ENCODE assay signal across 1 cellular context in the genomic region with DNA sequence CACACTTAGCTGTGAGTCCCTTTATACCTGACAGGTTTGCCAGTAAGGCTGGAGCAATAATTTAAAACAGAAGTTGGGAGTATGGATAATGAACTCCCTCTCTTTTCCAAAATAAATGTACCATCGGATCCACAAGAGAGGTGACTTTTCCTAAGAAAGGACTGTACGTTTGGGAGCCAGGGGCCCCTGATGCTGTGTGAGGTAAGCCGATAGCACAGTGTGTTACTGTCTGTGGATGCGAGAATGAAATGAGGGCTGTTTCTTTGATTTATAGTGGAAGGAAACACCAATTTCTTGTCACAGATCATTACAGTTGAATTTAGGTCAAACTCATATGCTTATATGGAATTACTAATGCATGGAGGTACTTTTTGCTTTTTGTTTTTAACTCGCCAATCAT.
TF ChIP-seq lines count a peak whose summit lies in the region.

No MANE protein-coding gene starts in this region.

TF ChIP-seq in GM23338, 12 proteins besides CTCF, POLR2A, EP300 and RAD21 (continued from another document):
- TF ChIP-seq, protein P1, sequence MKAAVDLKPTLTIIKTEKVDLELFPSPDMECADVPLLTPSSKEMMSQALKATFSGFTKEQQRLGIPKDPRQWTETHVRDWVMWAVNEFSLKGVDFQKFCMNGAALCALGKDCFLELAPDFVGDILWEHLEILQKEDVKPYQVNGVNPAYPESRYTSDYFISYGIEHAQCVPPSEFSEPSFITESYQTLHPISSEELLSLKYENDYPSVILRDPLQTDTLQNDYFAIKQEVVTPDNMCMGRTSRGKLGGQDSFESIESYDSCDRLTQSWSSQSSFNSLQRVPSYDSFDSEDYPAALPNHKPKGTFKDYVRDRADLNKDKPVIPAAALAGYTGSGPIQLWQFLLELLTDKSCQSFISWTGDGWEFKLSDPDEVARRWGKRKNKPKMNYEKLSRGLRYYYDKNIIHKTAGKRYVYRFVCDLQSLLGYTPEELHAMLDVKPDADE (IDR thresholded peaks at IDR 0.05): no peak
- TF ChIP-seq EZH2phosphoT487 (IDR thresholded peaks at IDR 0.05; ENCODE audit: unreplicated experiment) (no peak), POLR2AphosphoS5 (IDR thresholded peaks at IDR 0.05; ENCODE audit: low read depth) (no peak), ZNF114 (CRISPR knock-in tag; IDR thresholded peaks at IDR 0.05) (no peak), NANOG (IDR thresholded peaks at IDR 0.05; ENCODE audit: borderline replicate concordance) (no peak), ZNF331 (CRISPR knock-in tag; IDR thresholded peaks at IDR 0.05; ENCODE audit: low read depth) (no peak), CREB1 (CRISPR knock-in tag; IDR thresholded peaks at IDR 0.05; ENCODE audit: low read depth) (no peak), JUNB (IDR thresholded peaks at IDR 0.05; ENCODE audit: unreplicated experiment) (no peak)
- TF ChIP-seq, protein P2, sequence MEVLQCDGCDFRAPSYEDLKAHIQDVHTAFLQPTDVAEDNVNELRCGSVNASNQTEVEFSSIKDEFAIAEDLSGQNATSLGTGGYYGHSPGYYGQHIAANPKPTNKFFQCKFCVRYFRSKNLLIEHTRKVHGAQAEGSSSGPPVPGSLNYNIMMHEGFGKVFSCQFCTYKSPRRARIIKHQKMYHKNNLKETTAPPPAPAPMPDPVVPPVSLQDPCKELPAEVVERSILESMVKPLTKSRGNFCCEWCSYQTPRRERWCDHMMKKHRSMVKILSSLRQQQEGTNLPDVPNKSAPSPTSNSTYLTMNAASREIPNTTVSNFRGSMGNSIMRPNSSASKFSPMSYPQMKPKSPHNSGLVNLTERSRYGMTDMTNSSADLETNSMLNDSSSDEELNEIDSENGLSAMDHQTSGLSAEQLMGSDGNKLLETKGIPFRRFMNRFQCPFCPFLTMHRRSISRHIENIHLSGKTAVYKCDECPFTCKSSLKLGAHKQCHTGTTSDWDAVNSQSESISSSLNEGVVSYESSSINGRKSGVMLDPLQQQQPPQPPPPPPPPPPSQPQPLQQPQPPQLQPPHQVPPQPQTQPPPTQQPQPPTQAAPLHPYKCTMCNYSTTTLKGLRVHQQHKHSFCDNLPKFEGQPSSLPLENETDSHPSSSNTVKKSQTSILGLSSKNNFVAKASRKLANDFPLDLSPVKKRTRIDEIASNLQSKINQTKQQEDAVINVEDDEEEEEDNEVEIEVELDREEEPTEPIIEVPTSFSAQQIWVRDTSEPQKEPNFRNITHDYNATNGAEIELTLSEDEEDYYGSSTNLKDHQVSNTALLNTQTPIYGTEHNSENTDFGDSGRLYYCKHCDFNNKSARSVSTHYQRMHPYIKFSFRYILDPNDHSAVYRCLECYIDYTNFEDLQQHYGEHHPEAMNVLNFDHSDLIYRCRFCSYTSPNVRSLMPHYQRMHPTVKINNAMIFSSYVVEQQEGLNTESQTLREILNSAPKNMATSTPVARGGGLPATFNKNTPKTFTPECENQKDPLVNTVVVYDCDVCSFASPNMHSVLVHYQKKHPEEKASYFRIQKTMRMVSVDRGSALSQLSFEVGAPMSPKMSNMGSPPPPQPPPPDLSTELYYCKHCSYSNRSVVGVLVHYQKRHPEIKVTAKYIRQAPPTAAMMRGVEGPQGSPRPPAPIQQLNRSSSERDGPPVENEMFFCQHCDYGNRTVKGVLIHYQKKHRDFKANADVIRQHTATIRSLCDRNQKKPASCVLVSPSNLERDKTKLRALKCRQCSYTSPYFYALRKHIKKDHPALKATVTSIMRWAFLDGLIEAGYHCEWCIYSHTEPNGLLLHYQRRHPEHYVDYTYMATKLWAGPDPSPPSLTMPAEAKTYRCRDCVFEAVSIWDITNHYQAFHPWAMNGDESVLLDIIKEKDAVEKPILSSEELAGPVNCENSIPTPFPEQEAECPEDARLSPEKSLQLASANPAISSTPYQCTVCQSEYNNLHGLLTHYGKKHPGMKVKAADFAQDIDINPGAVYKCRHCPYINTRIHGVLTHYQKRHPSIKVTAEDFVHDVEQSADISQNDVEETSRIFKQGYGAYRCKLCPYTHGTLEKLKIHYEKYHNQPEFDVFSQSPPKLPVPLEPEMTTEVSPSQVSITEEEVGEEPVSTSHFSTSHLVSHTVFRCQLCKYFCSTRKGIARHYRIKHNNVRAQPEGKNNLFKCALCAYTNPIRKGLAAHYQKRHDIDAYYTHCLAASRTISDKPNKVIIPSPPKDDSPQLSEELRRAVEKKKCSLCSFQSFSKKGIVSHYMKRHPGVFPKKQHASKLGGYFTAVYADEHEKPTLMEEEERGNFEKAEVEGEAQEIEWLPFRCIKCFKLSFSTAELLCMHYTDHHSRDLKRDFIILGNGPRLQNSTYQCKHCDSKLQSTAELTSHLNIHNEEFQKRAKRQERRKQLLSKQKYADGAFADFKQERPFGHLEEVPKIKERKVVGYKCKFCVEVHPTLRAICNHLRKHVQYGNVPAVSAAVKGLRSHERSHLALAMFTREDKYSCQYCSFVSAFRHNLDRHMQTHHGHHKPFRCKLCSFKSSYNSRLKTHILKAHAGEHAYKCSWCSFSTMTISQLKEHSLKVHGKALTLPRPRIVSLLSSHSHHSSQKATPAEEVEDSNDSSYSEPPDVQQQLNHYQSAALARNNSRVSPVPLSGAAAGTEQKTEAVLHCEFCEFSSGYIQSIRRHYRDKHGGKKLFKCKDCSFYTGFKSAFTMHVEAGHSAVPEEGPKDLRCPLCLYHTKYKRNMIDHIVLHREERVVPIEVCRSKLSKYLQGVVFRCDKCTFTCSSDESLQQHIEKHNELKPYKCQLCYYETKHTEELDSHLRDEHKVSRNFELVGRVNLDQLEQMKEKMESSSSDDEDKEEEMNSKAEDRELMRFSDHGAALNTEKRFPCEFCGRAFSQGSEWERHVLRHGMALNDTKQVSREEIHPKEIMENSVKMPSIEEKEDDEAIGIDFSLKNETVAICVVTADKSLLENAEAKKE (CRISPR knock-in tag; IDR thresholded peaks at IDR 0.05): no peak
